Comparison of ENCODE assay signal across 8 cellular contexts in the genomic region with DNA sequence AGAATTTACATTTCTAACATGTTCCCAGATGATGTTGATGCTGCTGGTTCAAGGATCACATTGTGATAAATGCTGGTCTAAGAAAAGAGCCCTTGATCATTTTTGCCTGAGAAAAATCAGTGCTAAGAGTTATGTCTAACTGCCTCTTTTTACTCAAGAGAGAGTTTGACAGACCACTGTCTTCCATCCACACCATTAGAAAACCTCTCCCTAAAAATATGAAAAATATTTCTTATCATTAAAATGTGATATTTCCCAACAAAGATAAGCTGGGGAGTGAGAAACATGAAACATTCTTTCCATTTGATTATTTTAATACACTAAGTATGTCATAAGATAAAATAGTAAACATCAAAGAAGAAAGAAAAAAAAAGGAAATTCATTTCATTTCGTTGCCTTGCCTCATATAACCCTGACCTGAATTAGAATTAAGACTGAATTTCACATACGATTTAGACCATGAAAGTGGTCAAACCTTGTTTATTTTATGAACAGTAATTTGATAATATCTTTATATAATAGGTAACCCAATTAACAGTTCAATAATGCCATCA.
"Had no signal": no experiment of that assay in that cellular context is flagged by ENCODE, and none has a peak within 500 bp of the region (broad histone marks: within the 10 kb centered on the region; RNA-seq: fewer than 3 reads in every experiment).

No MANE protein-coding gene starts in this region.

- DNase-seq: GM23248, GOT3, H7, H9, HCEC 1CT, HFFc6 had no signal

- ATAC-seq: GM23338, HCT116 had no signal
